1 cellular context compared by ENCODE assay signal in genomic region chr3:172061724-172062184, GRCh38.
TF ChIP-seq lines count a peak whose summit lies in the region.

No MANE protein-coding gene starts in this region.

TF ChIP-seq in HepG2, 621 proteins besides CTCF, POLR2A, EP300 and RAD21 (continued from another document and continues in another):
- TF ChIP-seq SKIL (CRISPR knock-in tag; IDR thresholded peaks at IDR 0.05; ENCODE audit: borderline replicate concordance) (peak; percentile 74; the same call in 1 of the 2 replicates), ETV5 (CRISPR knock-in tag; IDR thresholded peaks at IDR 0.05; ENCODE audit: borderline replicate concordance) (peak; percentile 96), ZUFSP (CRISPR knock-in tag; IDR thresholded peaks at IDR 0.05; ENCODE audit: borderline replicate concordance) (no peak), NFYC (CRISPR knock-in tag; IDR thresholded peaks at IDR 0.05) (peak; percentile 23; the same call in 1 of the 2 replicates), MED1 (CRISPR knock-in tag; IDR thresholded peaks at IDR 0.05) (peak; percentile 97), DDIT3 (CRISPR knock-in tag; IDR thresholded peaks at IDR 0.05) (no peak), REL (CRISPR knock-in tag; conservative IDR thresholded peaks at IDR 0.05) (no peak), SPEN (CRISPR knock-in tag; IDR thresholded peaks at IDR 0.05; ENCODE audit: low read depth) (no peak), SOX6 (IDR thresholded peaks at IDR 0.05) (no peak), SOX6 (CRISPR knock-in tag; IDR thresholded peaks at IDR 0.05) (peak; percentile 95), FOXC1 (CRISPR knock-in tag; IDR thresholded peaks at IDR 0.05; ENCODE audit: borderline replicate concordance) (no peak), ZNF362 (CRISPR knock-in tag; IDR thresholded peaks at IDR 0.05; ENCODE audit: borderline replicate concordance) (peak; percentile 81; the same call in 1 of the 2 replicates), MEF2D (CRISPR knock-in tag; IDR thresholded peaks at IDR 0.05) (peak; percentile 83; the same call in 1 of the 2 replicates), ZBTB20 (CRISPR knock-in tag; IDR thresholded peaks at IDR 0.05; ENCODE audit: borderline replicate concordance, low read depth) (peak; percentile 67; the same call in 1 of the 2 replicates), PHF21A (CRISPR knock-in tag; IDR thresholded peaks at IDR 0.05) (peak; percentile 78; the same call in 1 of the 2 replicates), REPIN1 (CRISPR knock-in tag; IDR thresholded peaks at IDR 0.05; ENCODE audit: borderline replicate concordance, low read depth) (peak; percentile 40; the same call in 1 of the 2 replicates), NFKBIZ (CRISPR knock-in tag; IDR thresholded peaks at IDR 0.05) (peak; percentile 58; the same call in 1 of the 2 replicates), BCL6 (CRISPR knock-in tag; IDR thresholded peaks at IDR 0.05) (peak; percentile 94), ZNF484 (CRISPR knock-in tag; IDR thresholded peaks at IDR 0.05; ENCODE audit: borderline replicate concordance, low read depth) (no peak), TGIF2 (CRISPR knock-in tag; IDR thresholded peaks at IDR 0.05) (0 out of 2 replicates have a peak, but pooled peaks have one; percentile 49), NCOR1 (IDR thresholded peaks at IDR 0.05; ENCODE audit: borderline replicate concordance, low read length) (peak; percentile 82; the same call in 1 of the 2 replicates), STAG1 (CRISPR knock-in tag; IDR thresholded peaks at IDR 0.05) (peak; percentile 34), PITX1 (CRISPR knock-in tag; IDR thresholded peaks at IDR 0.05) (peak; percentile 84), HNRNPH1 (optimal IDR thresholded peaks at IDR 0.05; ENCODE audit: low read depth, low read length) (no peak), ERF (CRISPR knock-in tag; IDR thresholded peaks at IDR 0.05) (peak; percentile 92), TRAFD1 (CRISPR knock-in tag; IDR thresholded peaks at IDR 0.05; ENCODE audit: borderline replicate concordance) (no peak), ZNF331 (CRISPR knock-in tag; IDR thresholded peaks at IDR 0.05) (peak; percentile 61; the same call in 1 of the 2 replicates), DR1 (CRISPR knock-in tag; IDR thresholded peaks at IDR 0.05) (no peak), ZNF432 (CRISPR knock-in tag; IDR thresholded peaks at IDR 0.05; ENCODE audit: borderline replicate concordance) (no peak)
- TF ChIP-seq, protein P1, sequence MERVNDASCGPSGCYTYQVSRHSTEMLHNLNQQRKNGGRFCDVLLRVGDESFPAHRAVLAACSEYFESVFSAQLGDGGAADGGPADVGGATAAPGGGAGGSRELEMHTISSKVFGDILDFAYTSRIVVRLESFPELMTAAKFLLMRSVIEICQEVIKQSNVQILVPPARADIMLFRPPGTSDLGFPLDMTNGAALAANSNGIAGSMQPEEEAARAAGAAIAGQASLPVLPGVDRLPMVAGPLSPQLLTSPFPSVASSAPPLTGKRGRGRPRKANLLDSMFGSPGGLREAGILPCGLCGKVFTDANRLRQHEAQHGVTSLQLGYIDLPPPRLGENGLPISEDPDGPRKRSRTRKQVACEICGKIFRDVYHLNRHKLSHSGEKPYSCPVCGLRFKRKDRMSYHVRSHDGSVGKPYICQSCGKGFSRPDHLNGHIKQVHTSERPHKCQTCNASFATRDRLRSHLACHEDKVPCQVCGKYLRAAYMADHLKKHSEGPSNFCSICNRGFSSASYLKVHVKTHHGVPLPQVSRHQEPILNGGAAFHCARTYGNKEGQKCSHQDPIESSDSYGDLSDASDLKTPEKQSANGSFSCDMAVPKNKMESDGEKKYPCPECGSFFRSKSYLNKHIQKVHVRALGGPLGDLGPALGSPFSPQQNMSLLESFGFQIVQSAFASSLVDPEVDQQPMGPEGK (CRISPR knock-in tag; IDR thresholded peaks at IDR 0.05): peak; percentile 44; the same call in 1 of the 2 replicates
- TF ChIP-seq, protein P2, sequence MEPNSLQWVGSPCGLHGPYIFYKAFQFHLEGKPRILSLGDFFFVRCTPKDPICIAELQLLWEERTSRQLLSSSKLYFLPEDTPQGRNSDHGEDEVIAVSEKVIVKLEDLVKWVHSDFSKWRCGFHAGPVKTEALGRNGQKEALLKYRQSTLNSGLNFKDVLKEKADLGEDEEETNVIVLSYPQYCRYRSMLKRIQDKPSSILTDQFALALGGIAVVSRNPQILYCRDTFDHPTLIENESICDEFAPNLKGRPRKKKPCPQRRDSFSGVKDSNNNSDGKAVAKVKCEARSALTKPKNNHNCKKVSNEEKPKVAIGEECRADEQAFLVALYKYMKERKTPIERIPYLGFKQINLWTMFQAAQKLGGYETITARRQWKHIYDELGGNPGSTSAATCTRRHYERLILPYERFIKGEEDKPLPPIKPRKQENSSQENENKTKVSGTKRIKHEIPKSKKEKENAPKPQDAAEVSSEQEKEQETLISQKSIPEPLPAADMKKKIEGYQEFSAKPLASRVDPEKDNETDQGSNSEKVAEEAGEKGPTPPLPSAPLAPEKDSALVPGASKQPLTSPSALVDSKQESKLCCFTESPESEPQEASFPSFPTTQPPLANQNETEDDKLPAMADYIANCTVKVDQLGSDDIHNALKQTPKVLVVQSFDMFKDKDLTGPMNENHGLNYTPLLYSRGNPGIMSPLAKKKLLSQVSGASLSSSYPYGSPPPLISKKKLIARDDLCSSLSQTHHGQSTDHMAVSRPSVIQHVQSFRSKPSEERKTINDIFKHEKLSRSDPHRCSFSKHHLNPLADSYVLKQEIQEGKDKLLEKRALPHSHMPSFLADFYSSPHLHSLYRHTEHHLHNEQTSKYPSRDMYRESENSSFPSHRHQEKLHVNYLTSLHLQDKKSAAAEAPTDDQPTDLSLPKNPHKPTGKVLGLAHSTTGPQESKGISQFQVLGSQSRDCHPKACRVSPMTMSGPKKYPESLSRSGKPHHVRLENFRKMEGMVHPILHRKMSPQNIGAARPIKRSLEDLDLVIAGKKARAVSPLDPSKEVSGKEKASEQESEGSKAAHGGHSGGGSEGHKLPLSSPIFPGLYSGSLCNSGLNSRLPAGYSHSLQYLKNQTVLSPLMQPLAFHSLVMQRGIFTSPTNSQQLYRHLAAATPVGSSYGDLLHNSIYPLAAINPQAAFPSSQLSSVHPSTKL (CRISPR knock-in tag; IDR thresholded peaks at IDR 0.05): peak; percentile 91
- TF ChIP-seq, protein P3, sequence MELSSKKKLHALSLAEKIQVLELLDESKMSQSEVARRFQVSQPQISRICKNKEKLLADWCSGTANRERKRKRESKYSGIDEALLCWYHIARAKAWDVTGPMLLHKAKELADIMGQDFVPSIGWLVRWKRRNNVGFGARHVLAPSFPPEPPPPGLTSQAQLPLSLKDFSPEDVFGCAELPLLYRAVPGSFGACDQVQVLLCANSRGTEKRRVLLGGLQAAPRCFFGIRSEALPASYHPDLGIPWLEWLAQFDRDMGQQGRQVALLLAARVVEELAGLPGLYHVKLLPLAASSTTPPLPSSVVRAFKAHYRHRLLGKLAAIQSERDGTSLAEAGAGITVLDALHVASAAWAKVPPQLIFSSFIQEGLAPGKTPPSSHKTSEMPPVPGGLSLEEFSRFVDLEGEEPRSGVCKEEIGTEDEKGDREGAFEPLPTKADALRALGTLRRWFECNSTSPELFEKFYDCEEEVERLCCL (CRISPR knock-in tag; IDR thresholded peaks at IDR 0.05; ENCODE audit: borderline replicate concordance): no peak
- TF ChIP-seq, protein P4, sequence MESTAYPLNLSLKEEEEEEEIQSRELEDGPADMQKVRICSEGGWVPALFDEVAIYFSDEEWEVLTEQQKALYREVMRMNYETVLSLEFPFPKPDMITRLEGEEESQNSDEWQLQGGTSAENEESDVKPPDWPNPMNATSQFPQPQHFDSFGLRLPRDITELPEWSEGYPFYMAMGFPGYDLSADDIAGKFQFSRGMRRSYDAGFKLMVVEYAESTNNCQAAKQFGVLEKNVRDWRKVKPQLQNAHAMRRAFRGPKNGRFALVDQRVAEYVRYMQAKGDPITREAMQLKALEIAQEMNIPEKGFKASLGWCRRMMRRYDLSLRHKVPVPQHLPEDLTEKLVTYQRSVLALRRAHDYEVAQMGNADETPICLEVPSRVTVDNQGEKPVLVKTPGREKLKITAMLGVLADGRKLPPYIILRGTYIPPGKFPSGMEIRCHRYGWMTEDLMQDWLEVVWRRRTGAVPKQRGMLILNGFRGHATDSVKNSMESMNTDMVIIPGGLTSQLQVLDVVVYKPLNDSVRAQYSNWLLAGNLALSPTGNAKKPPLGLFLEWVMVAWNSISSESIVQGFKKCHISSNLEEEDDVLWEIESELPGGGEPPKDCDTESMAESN (CRISPR knock-in tag; conservative IDR thresholded peaks at IDR 0.05): no peak
- TF ChIP-seq, protein P5, sequence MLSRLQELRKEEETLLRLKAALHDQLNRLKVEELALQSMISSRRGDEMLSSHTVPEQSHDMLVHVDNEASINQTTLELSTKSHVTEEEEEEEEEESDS (CRISPR knock-in tag; IDR thresholded peaks at IDR 0.05; ENCODE audit: borderline replicate concordance): no peak
- TF ChIP-seq, protein P6, sequence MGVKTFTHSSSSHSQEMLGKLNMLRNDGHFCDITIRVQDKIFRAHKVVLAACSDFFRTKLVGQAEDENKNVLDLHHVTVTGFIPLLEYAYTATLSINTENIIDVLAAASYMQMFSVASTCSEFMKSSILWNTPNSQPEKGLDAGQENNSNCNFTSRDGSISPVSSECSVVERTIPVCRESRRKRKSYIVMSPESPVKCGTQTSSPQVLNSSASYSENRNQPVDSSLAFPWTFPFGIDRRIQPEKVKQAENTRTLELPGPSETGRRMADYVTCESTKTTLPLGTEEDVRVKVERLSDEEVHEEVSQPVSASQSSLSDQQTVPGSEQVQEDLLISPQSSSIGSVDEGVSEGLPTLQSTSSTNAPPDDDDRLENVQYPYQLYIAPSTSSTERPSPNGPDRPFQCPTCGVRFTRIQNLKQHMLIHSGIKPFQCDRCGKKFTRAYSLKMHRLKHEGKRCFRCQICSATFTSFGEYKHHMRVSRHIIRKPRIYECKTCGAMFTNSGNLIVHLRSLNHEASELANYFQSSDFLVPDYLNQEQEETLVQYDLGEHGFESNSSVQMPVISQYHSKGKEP (CRISPR knock-in tag; IDR thresholded peaks at IDR 0.05): no peak
